Comparison of ENCODE assay signal across 8 cellular contexts in genomic region chr2:26245231-26245732, GRCh38. TPM values are rescaled to one million over a fixed set of nuclear protein-coding genes. Genes with fewer than 3 reads are reported as not detected.
DNase-seq lines count a peak whose midpoint lies in the region; ATAC-seq, FAIRE-seq and TF ChIP-seq lines count a peak whose summit lies in the region.

No MANE protein-coding gene starts in this region.

- TF ChIP-seq POLR2A in breast epithelium (IDR thresholded peaks at IDR 0.05), result no peak

- H3K9me3 ChIP-seq in breast epithelium, result no peaks in the 10 kb centered on the region

- peak overlapping the region; percentile 98 to 99 for H3K27ac ChIP-seq in breast epithelium

- H3K9me3 Mint-ChIP-seq in T-cell, result no peaks in the 10 kb centered on the region

- H3K4me1 Mint-ChIP-seq in T-cell, result peaks cover 65 to 69% (median 66%) of the 10 kb centered on the region in 3 donors

- H3K4me3 Mint-ChIP-seq in T-cell, result peak overlapping the region; percentile 97 to 100 (median 99)

- peak overlapping the region; percentile 100 for H3K27ac Mint-ChIP-seq in T-cell

- H3K36me3 ChIP-seq in BJ (ENCODE audit: control insufficient read depth, insufficient read depth, low read length), result no peaks in the 10 kb centered on the region
- no peaks in the 10 kb centered on the region for H3K36me3 ChIP-seq in breast epithelium

- CTCF ChIA-PET in BJ (lab: Yijun Ruan, JAX), result interaction anchor here (0.6 to 2.1 kb wide), 8 partner anchors 11 to 332 kb away, joined by 3 to 8 read pairs (median 3); no protein-coding TSS in a partner anchor
- CTCF ChIA-PET in T-cell (lab: Charles Lee), result interaction anchor here in 1 of 2 donors (1.0 kb wide), 1 partner anchor 55 kb away, joined by 3 read pairs; no protein-coding TSS in a partner anchor

- H3K27me3 ChIP-seq in BJ (ENCODE audit: control insufficient read depth, insufficient read depth, low read length), result no peaks in the 10 kb centered on the region
- H3K27me3 ChIP-seq in breast epithelium, result no peaks in the 10 kb centered on the region

- ATAC-seq in HG03565 (IDR thresholded peaks at IDR 0.05; ENCODE audit: unreplicated experiment) (peak; percentile 15), T-cell (replicated peaks in 1 of 4) (peak; percentile 52 to 56 (median 55))

- H3K4me1 ChIP-seq in breast epithelium, result peaks cover 0 to 8% of the 10 kb centered on the region in 2 donors

- intact Hi-C loops in breast epithelium (cut with DNase I; ENCODE audit: low total_unique reads), result loop anchor here (10.0 kb wide), 1 partner anchor 80 kb away; no protein-coding TSS in a partner anchor

- FAIRE-seq in GM19239 (lab: Jason Lieb, UNC), result peak; percentile 42

- TF ChIP-seq CTCF in BJ (IDR thresholded peaks at IDR 0.05; ENCODE audit: insufficient read depth, low read depth, low read length), result no peak
- no peak for TF ChIP-seq CTCF in breast epithelium (IDR thresholded peaks at IDR 0.05)

- DNase-seq in BJ (ENCODE audit: low read depth) (no peak), GM19239 (ENCODE audit: insufficient read length, low spot score) (no peak), T-cell (peak in 31 of 34 experiments; percentile 3 to 55 (median 38)), breast epithelium (ENCODE audit: low spot score in 2 of 2) (peak in 1 of 2 donors; percentile 31), kidney tubule cell (ENCODE audit: low spot score) (peak; percentile 43), ecto neural progenitor cell (ENCODE audit: low spot score) (no peak)
- peak; percentile 56 to 59 for DNase-seq in stimulated activated CD4-positive, alpha-beta T cell treated with anti-CD3 and anti-CD28 coated beads, Interleukin-2, amount 100 ng/mL, for 24 hours

- H3K4me3 ChIP-seq in BJ (ENCODE audit: low read depth, low read length) (peak overlapping the region; percentile 72), breast epithelium (peak overlapping the region; percentile 68 to 97 (median 83))

- no peaks in the 10 kb centered on the region for H3K27me3 Mint-ChIP-seq in T-cell

- peaks cover 1% of the 10 kb centered on the region for H3K36me3 Mint-ChIP-seq in T-cell

- POLR2A ChIA-PET in BJ (lab: Charles Lee) (no interaction called here), T-cell (lab: Charles Lee) (interaction anchor here (0.6 to 1.9 kb wide), 5 partner anchors 17 to 1670 kb away, joined by 3 to 8 read pairs (median 3); partner anchors contain the start of genes ASXL2 (in 1 of the 2) and SELENOI (in 1 of the 2))

RNA-seq across cellular contexts. Expression of gene HADHB, which starts 0.5 kb away (rescaled TPM):
- polyA plus RNA-seq in BJ (2011; rRNA removed), result 99.4 and 144 TPM in 2 replicates
- polyA minus RNA-seq in BJ (2011; rRNA and poly(A)+ RNA removed), result 69.6 and 92.9 TPM in 2 replicates
- 10 to 100 TPM; 44.4 to 62.9 (median 54.3) TPM for total RNA-seq in T-cell
- 100 to 1,000 TPM; 139 to 157 (median 147) TPM for total RNA-seq in breast epithelium

RNA-seq across cellular contexts. Expression of gene HADHA, which starts 0.8 kb away (rescaled TPM):
- polyA plus RNA-seq in BJ (2011; rRNA removed), result 111 and 136 TPM in 2 replicates
- 86.2 and 101 TPM in 2 replicates for polyA minus RNA-seq in BJ (2011; rRNA and poly(A)+ RNA removed)
- total RNA-seq in T-cell, result 10 to 100 TPM; 76.1 to 95.8 (median 91.9) TPM
- 100 to 1,000 TPM; 139 to 156 (median 141) TPM for total RNA-seq in breast epithelium

Comparison
In these comparisons a context has a peak if more than half of its experiments do, and no peak if none do; other contexts are left out.
1. DNase-seq: peak in T-cell (31 of 34), kidney tubule cell (single experiment) and stimulated activated CD4-positive, alpha-beta T cell treated with anti-CD3 and anti-CD28 coated beads, Interleukin-2, amount 100 ng/mL, for 24 hours (2 of 2); none in BJ (single experiment), GM19239 (single experiment) and ecto neural progenitor cell (single experiment).